17 cellular contexts compared by ENCODE assay signal in genomic region chr15:72009207-72009606, GRCh38.
DNase-seq lines count a peak whose midpoint lies in the region; ATAC-seq and TF ChIP-seq lines count a peak whose summit lies in the region.
"Had no signal": no experiment of that assay in that cellular context is flagged by ENCODE, and none has a peak within 500 bp of the region (broad histone marks: within the 10 kb centered on the region; RNA-seq: fewer than 3 reads in every experiment).

No MANE protein-coding gene starts in this region.

- H4K20me1 ChIP-seq in OCI-LY3 (ENCODE audit: insufficient read depth, low read length) = no peaks in the 10 kb centered on the region
- H4K20me1 ChIP-seq in PC-9 (ENCODE audit: insufficient read depth) = no peaks in the 10 kb centered on the region

- 0 out of 2 replicates have a peak, but pooled peaks cover 3% of the 10 kb centered on the region for H3K36me3 Mint-ChIP-seq in HFFc6 (ENCODE audit: low read depth)

- BruUV-seq in PC-9 (replicated peaks; lab: Mats Ljungman, UMichigan) = no TSS peak

- H3K27me3 ChIP-seq in OCI-LY3 (ENCODE audit: low read depth, low read length) (no peaks in the 10 kb centered on the region), transverse colon (no peaks in the 10 kb centered on the region), PC-9 (ENCODE audit: insufficient read depth, low read depth) (no peaks in the 10 kb centered on the region)
- H3K27me3 ChIP-seq: Peyer's patch, tibial artery had no signal

- H2AFZ ChIP-seq in OCI-LY3 (ENCODE audit: low read depth, low read length) (no peak overlapping the region), PC-9 (no peak overlapping the region)

- CTCF ChIA-PET in PC-9 (lab: Charles Lee) = no interaction called here

- in situ Hi-C loops in transverse colon (cut with MboI; ENCODE audit: low pct_ligation_motif_present in 1 of 4, low pct_unique_long_range_greater_than_20kb in 1 of 4, low sequenced_read_pairs in 3 of 4) = no loop called here

- H3K27ac ChIP-seq in OCI-LY3 (ENCODE audit: low read length) = peak overlapping the region; percentile 90
- H3K27ac ChIP-seq in transverse colon = no peak overlapping the region
- no peak overlapping the region for H3K27ac ChIP-seq in PC-9
- H3K27ac ChIP-seq: Peyer's patch, tibial artery had no signal

- intact Hi-C loops in transverse colon (cut with DNase I; ENCODE audit: low total_unique reads) (no loop called here), PC-9 (cut with micrococcal nuclease; ENCODE audit: unreplicated experiment) (no loop called here), lower leg skin (cut with DNase I; ENCODE audit: low total_unique reads) (no loop called here)

- H3K36me3 ChIP-seq in OCI-LY3 (replicated peaks; ENCODE audit: low read depth, low read length) = peaks cover 13% of the 10 kb centered on the region
- peaks cover 0 to 13% (median 4%) of the 10 kb centered on the region in 4 donors for H3K36me3 ChIP-seq in transverse colon
- H3K36me3 ChIP-seq in PC-9 (ENCODE audit: low read depth) = no peaks in the 10 kb centered on the region
- H3K36me3 ChIP-seq: Peyer's patch had no signal

- peaks cover 99% of the 10 kb centered on the region for H3K4me1 ChIP-seq in OCI-LY3 (ENCODE audit: low read length)
- peaks cover 0 to 6% (median 2%) of the 10 kb centered on the region in 4 donors for H3K4me1 ChIP-seq in transverse colon
- H3K4me1 ChIP-seq in PC-9 (replicated peaks; ENCODE audit: insufficient read depth) = no peaks in the 10 kb centered on the region
- H3K4me1 ChIP-seq: Peyer's patch, tibial artery had no signal

- POLR2A ChIA-PET in PC-9 (lab: Charles Lee; ENCODE audit: unreplicated experiment) = no interaction called here

- H3K4me3 ChIP-seq in OCI-LY3 (ENCODE audit: low read length) (no peak overlapping the region), transverse colon (no peak overlapping the region), PC-9 (no peak overlapping the region), lower leg skin (ENCODE audit: low read depth, poor library complexity, severe bottlenecking) (no peak overlapping the region)
- H3K4me3 ChIP-seq: Peyer's patch, tibial artery had no signal

- H3K9me3 Mint-ChIP-seq in HFFc6 = no peaks in the 10 kb centered on the region
- H3K9me3 Mint-ChIP-seq: activated CD4-positive, alpha-beta T cell treated with anti-CD3 and anti-CD28 coated beads, Interleukin-2, amount 10 ng/mL, durations not matched to agents 24 days and 14 days; activated naive CD4-positive, alpha-beta T cell treated with anti-CD3 and anti-CD28 coated beads, Interleukin-2, amount 50 U/mL, for 72 hours; brain had no signal

- no peaks in the 10 kb centered on the region for H3F3A ChIP-seq in PC-9 (ENCODE audit: insufficient read depth, low read depth)

- DNase-seq in left lobe of liver (ENCODE audit: low spot score) = no peak
- DNase-seq in transverse colon = peak; percentile 23
- no peak for DNase-seq in HFFc6
- DNase-seq in PC-9 = no peak
- no peak for DNase-seq in lower leg skin (ENCODE audit: low spot score in 2 of 2)
- no peak for DNase-seq in SKM-1 treated with dmso at 0.1 percent for 144 hours (lab: John Stamatoyannopoulos, UW; ENCODE audit: unreplicated experiment)
- DNase-seq: activated CD4-positive, alpha-beta T cell treated with anti-CD3 and anti-CD28 coated beads, Interleukin-2, amount 10 ng/mL, durations not matched to agents 24 days and 14 days; activated T-cell treated with anti-CD3 and anti-CD28 coated beads for 4 hours; DMS153; NCI-H526 treated with DMSO at 0.1 percent for 48 hours; tibial artery had no signal

- WGBS in transverse colon (ENCODE audit: low coverage in 1 of 2), 2 donors = 57 to 71% methylated on average over 2 of the region's 2 CpGs
- WGBS in lower leg skin, 2 donors = 93 to 100% methylated on average over 2 of the region's 2 CpGs

- H3K9ac ChIP-seq in OCI-LY3 (ENCODE audit: low read length) = peak overlapping the region; percentile 33; the same call in 1 of the 2 replicates

- TF ChIP-seq CTCF in OCI-LY3 (IDR thresholded peaks at IDR 0.05; ENCODE audit: low read depth, low read length) (no peak), transverse colon (IDR thresholded peaks at IDR 0.05) (no peak), HFFc6 (IDR thresholded peaks at IDR 0.05) (no peak), PC-9 (conservative IDR thresholded peaks at IDR 0.05) (no peak), lower leg skin (IDR thresholded peaks at IDR 0.05) (no peak)

- no peak for TF ChIP-seq EP300 in transverse colon (IDR thresholded peaks at IDR 0.05; ENCODE audit: low read depth)

- H3K79me2 ChIP-seq in OCI-LY3 (ENCODE audit: low read length) (peaks cover 20% of the 10 kb centered on the region; the same call in 1 of the 2 replicates), PC-9 (ENCODE audit: low read depth) (no peaks in the 10 kb centered on the region)

- ATAC-seq in GM19463 (IDR thresholded peaks at IDR 0.05; ENCODE audit: unreplicated experiment) (peak; percentile 66), left lobe of liver (peak; percentile 78)
- ATAC-seq: activated naive CD4-positive, alpha-beta T cell treated with anti-CD3 and anti-CD28 coated beads, Interleukin-2, amount 50 U/mL, for 72 hours; SK-N-SH treated with all-trans-retinoic acid at 6 μM for 48 hours had no signal

- peaks cover 2% of the 10 kb centered on the region; the same call in 1 of the 2 replicates for H3K27me3 Mint-ChIP-seq in HFFc6 (ENCODE audit: insufficient read depth)
- H3K27me3 Mint-ChIP-seq: activated CD4-positive, alpha-beta T cell treated with anti-CD3 and anti-CD28 coated beads, Interleukin-2, amount 10 ng/mL, durations not matched to agents 24 days and 14 days; brain had no signal

- TF ChIP-seq POLR2A in transverse colon (IDR thresholded peaks at IDR 0.05) = no peak
- no peak for TF ChIP-seq POLR2A in lower leg skin (IDR thresholded peaks at IDR 0.05)

- H3K9me3 ChIP-seq in OCI-LY3 (ENCODE audit: insufficient read depth, low read length) (no peaks in the 10 kb centered on the region), transverse colon (no peaks in the 10 kb centered on the region), PC-9 (ENCODE audit: insufficient read depth, low read depth) (no peaks in the 10 kb centered on the region)
- H3K9me3 ChIP-seq: Peyer's patch, tibial artery had no signal

- H3K27ac Mint-ChIP-seq in HFFc6 = no peak overlapping the region
- H3K27ac Mint-ChIP-seq: activated CD4-positive, alpha-beta T cell treated with anti-CD3 and anti-CD28 coated beads, Interleukin-2, amount 10 ng/mL, durations not matched to agents 24 days and 14 days; activated naive CD4-positive, alpha-beta T cell treated with anti-CD3 and anti-CD28 coated beads, Interleukin-2, amount 50 U/mL, for 72 hours; brain had no signal

- H3K4me3 Mint-ChIP-seq in HFFc6 = no peak overlapping the region
- H3K4me3 Mint-ChIP-seq: activated CD4-positive, alpha-beta T cell treated with anti-CD3 and anti-CD28 coated beads, Interleukin-2, amount 10 ng/mL, durations not matched to agents 24 days and 14 days; brain had no signal

- no peaks in the 10 kb centered on the region for H3K4me1 Mint-ChIP-seq in HFFc6 (ENCODE audit: low read depth)
- H3K4me1 Mint-ChIP-seq: brain had no signal

- no peaks in the 10 kb centered on the region for H3K9me2 ChIP-seq in PC-9 (ENCODE audit: insufficient read depth)

- H3K4me2 ChIP-seq in OCI-LY3 (ENCODE audit: low read length) = peak overlapping the region; percentile 47
- H3K4me2 ChIP-seq in PC-9 = no peak overlapping the region
